In the genomic region with DNA sequence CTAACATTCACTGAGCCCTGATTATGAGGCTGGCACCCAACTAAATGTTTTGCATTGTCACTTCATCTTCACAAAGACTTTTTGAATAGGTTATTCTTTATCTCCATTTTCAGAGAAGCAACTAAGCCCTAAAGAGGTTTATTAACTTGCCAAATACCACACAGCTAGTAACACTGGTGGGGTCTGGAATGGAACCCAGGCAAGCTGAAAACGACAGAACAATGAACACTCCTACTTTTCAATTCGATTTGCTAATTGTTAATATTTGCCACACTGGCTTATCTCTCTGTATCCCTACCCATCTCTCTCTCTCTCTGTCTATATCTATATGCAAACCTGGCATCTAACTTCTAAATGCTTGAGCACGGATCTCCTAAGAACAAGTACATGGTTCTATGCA, we compare ENCODE assay signal across 23 cellular contexts. TPM values are rescaled to one million over a fixed set of nuclear protein-coding genes. Genes with fewer than 3 reads are reported as not detected.
DNase-seq lines count a peak whose midpoint lies in the region; ATAC-seq and TF ChIP-seq lines count a peak whose summit lies in the region.
"Had no signal": no experiment of that assay in that cellular context is flagged by ENCODE, and none has a peak within 500 bp of the region (broad histone marks: within the 10 kb centered on the region; RNA-seq: fewer than 3 reads in every experiment).

No MANE protein-coding gene starts in this region.

- H3K9ac ChIP-seq in Loucy (ENCODE audit: low read depth, low read length, poor library complexity, severe bottlenecking), result no peak overlapping the region
- H3K9ac ChIP-seq: GM23248, neural progenitor cell had no signal

- no peaks in the 10 kb centered on the region for H3K9me3 Mint-ChIP-seq in T-helper 1 cell treated with Interleukin-12 subunit alpha and Interleukin-12 subunit beta and Interleukin-4 antibody, amounts not matched to agents 30 μg/mL and 1 μg/mL, for 36 hours
- H3K9me3 Mint-ChIP-seq in CD4-positive, alpha-beta T cell, result no peaks in the 10 kb centered on the region
- no peaks in the 10 kb centered on the region for H3K9me3 Mint-ChIP-seq in activated naive CD8-positive, alpha-beta T cell treated with anti-CD3 and anti-CD28 coated beads, Interleukin-2, amount 10 ng/mL, durations not matched to agents 7 days and 5 days
- H3K9me3 Mint-ChIP-seq: dendritic cell treated with granulocyte-macrophage colony-stimulating factor and Interleukin-4, amounts not matched to agents 40 ng/mL and 50 ng/mL, for 4 days had no signal

- peak overlapping the region; percentile 88 for H3K4me3 ChIP-seq in Loucy (ENCODE audit: low read length, poor library complexity, severe bottlenecking)
- H3K4me3 ChIP-seq: cardiac muscle cell, GM23248, hepatocyte, neural progenitor cell, prostate gland, stomach had no signal

- TF ChIP-seq CTCF in CD4-positive, alpha-beta T cell (IDR thresholded peaks at IDR 0.05), result no peak
- no peak for TF ChIP-seq CTCF in Loucy (conservative IDR thresholded peaks at IDR 0.05; ENCODE audit: low read length)
- no peak for TF ChIP-seq CTCF in GM20000 (IDR thresholded peaks at IDR 0.05; ENCODE audit: extremely low read depth, missing control alignments)

- no peaks in the 10 kb centered on the region for H3K27me3 Mint-ChIP-seq in T-helper 1 cell treated with Interleukin-12 subunit alpha and Interleukin-12 subunit beta and Interleukin-4 antibody, amounts not matched to agents 30 μg/mL and 1 μg/mL, for 36 hours (ENCODE audit: low read depth)
- no peaks in the 10 kb centered on the region for H3K27me3 Mint-ChIP-seq in CD4-positive, alpha-beta T cell
- H3K27me3 Mint-ChIP-seq in activated naive CD8-positive, alpha-beta T cell treated with anti-CD3 and anti-CD28 coated beads, Interleukin-2, amount 10 ng/mL, durations not matched to agents 7 days and 5 days, result no peaks in the 10 kb centered on the region

- H3K4me1 Mint-ChIP-seq in T-helper 1 cell treated with Interleukin-12 subunit alpha and Interleukin-12 subunit beta and Interleukin-4 antibody, amounts not matched to agents 30 μg/mL and 1 μg/mL, for 36 hours (ENCODE audit: low read depth), result peaks cover 60% of the 10 kb centered on the region
- H3K4me1 Mint-ChIP-seq in CD4-positive, alpha-beta T cell (ENCODE audit: low read depth), result peaks cover 85% of the 10 kb centered on the region
- H3K4me1 Mint-ChIP-seq in activated naive CD8-positive, alpha-beta T cell treated with anti-CD3 and anti-CD28 coated beads, Interleukin-2, amount 10 ng/mL, durations not matched to agents 7 days and 5 days, result peaks cover 59% of the 10 kb centered on the region

- peak overlapping the region; percentile 31 for H3K4me3 Mint-ChIP-seq in T-helper 1 cell treated with Interleukin-12 subunit alpha and Interleukin-12 subunit beta and Interleukin-4 antibody, amounts not matched to agents 30 μg/mL and 1 μg/mL, for 36 hours
- no peak overlapping the region for H3K4me3 Mint-ChIP-seq in CD4-positive, alpha-beta T cell
- peak overlapping the region; percentile 58 for H3K4me3 Mint-ChIP-seq in activated naive CD8-positive, alpha-beta T cell treated with anti-CD3 and anti-CD28 coated beads, Interleukin-2, amount 10 ng/mL, durations not matched to agents 7 days and 5 days
- H3K4me3 Mint-ChIP-seq: dendritic cell treated with granulocyte-macrophage colony-stimulating factor and Interleukin-4, amounts not matched to agents 40 ng/mL and 50 ng/mL, for 4 days; neural progenitor cell had no signal

- intact Hi-C loops in CD4-positive, alpha-beta T cell (cut with DNase I, micrococcal nuclease), result loop anchor here in 1 of 2 experiments (10.0 kb wide), 1 partner anchor 168 kb away; the partner anchor contains the start of genes ATP5PF and GABPA

- peaks cover 89% of the 10 kb centered on the region for H3K79me2 ChIP-seq in Loucy (ENCODE audit: insufficient read depth, low read length)
- H3K79me2 ChIP-seq: hepatocyte had no signal

- no peaks in the 10 kb centered on the region for H3F3A ChIP-seq in Loucy (ENCODE audit: low read depth)

- H3K9me3 ChIP-seq in CD4-positive, alpha-beta T cell (ENCODE audit: control insufficient read depth, low read length), result no peaks in the 10 kb centered on the region
- no peaks in the 10 kb centered on the region for H3K9me3 ChIP-seq in Loucy (ENCODE audit: insufficient read depth, low read depth, low read length)
- H3K9me3 ChIP-seq: Caco-2, prostate gland, stomach had no signal

- no peak overlapping the region for H2AFZ ChIP-seq in Loucy (ENCODE audit: low read length)
- H2AFZ ChIP-seq: GM23248, hepatocyte, neural progenitor cell had no signal

- peaks cover 49% of the 10 kb centered on the region for H3K4me1 ChIP-seq in Loucy (ENCODE audit: insufficient read depth, low read length, poor library complexity, severe bottlenecking)
- H3K4me1 ChIP-seq: Caco-2, prostate gland had no signal

- H3K36me3 ChIP-seq in Loucy (ENCODE audit: insufficient read depth, low read length), result peaks cover 14% of the 10 kb centered on the region; the same call in 1 of the 2 replicates
- H3K36me3 ChIP-seq: cardiac muscle cell, neural progenitor cell, prostate gland had no signal

- H3K27ac Mint-ChIP-seq in T-helper 1 cell treated with Interleukin-12 subunit alpha and Interleukin-12 subunit beta and Interleukin-4 antibody, amounts not matched to agents 30 μg/mL and 1 μg/mL, for 36 hours, result peak overlapping the region; percentile 82
- peak overlapping the region; percentile 84 for H3K27ac Mint-ChIP-seq in CD4-positive, alpha-beta T cell
- H3K27ac Mint-ChIP-seq in activated naive CD8-positive, alpha-beta T cell treated with anti-CD3 and anti-CD28 coated beads, Interleukin-2, amount 10 ng/mL, durations not matched to agents 7 days and 5 days, result peak overlapping the region; percentile 84
- H3K27ac Mint-ChIP-seq: dendritic cell treated with granulocyte-macrophage colony-stimulating factor and Interleukin-4, amounts not matched to agents 40 ng/mL and 50 ng/mL, for 4 days; neural progenitor cell had no signal

- peaks cover 41% of the 10 kb centered on the region for H3K36me3 Mint-ChIP-seq in T-helper 1 cell treated with Interleukin-12 subunit alpha and Interleukin-12 subunit beta and Interleukin-4 antibody, amounts not matched to agents 30 μg/mL and 1 μg/mL, for 36 hours (ENCODE audit: low read depth)
- H3K36me3 Mint-ChIP-seq in CD4-positive, alpha-beta T cell (ENCODE audit: low read depth), result peaks cover 3% of the 10 kb centered on the region
- H3K36me3 Mint-ChIP-seq in activated naive CD8-positive, alpha-beta T cell treated with anti-CD3 and anti-CD28 coated beads, Interleukin-2, amount 10 ng/mL, durations not matched to agents 7 days and 5 days, result peaks cover 35% of the 10 kb centered on the region

- peak overlapping the region; percentile 75 for H3K4me2 ChIP-seq in Loucy (ENCODE audit: low read depth, low read length, poor library complexity, severe bottlenecking)
- H3K4me2 ChIP-seq: hepatocyte, neural progenitor cell had no signal

- no peak for ATAC-seq in CD4-positive, alpha-beta T cell (ENCODE audit: poor library complexity)
- no peak for ATAC-seq in activated naive CD8-positive, alpha-beta T cell treated with anti-CD3 and anti-CD28 coated beads, Interleukin-2, amount 10 ng/mL, durations not matched to agents 7 days and 5 days (ENCODE audit: low read depth)

- CTCF ChIA-PET in CD4-positive, alpha-beta T cell (lab: Charles Lee), result interaction anchor here (1.3 kb wide), 1 partner anchor 12 kb away, joined by 3 read pairs; no protein-coding TSS in a partner anchor

- peaks cover 59% of the 10 kb centered on the region for H4K20me1 ChIP-seq in Loucy (ENCODE audit: insufficient read depth, low read length, poor library complexity, severe bottlenecking)

- POLR2A ChIA-PET in CD4-positive, alpha-beta T cell (lab: Charles Lee), result interaction anchor here (1.2 kb wide), 1 partner anchor 40 kb away, joined by 3 read pairs; the partner anchor contains the start of gene MRPL39
- POLR2A ChIA-PET in activated naive CD8-positive, alpha-beta T cell treated with anti-CD3 and anti-CD28 coated beads, Interleukin-2, amount 10 ng/mL, durations not matched to agents 7 days and 5 days (lab: Charles Lee), result no interaction called here

- no peak overlapping the region for H3K27ac ChIP-seq in CD4-positive, alpha-beta T cell (ENCODE audit: low read depth, low read length)
- H3K27ac ChIP-seq: 22Rv1, cardiac muscle cell, GM23248, hepatocyte, neural progenitor cell, prostate gland, stomach had no signal

- H3K9me2 ChIP-seq in Loucy (replicated peaks; ENCODE audit: low read depth, low read length), result no peaks in the 10 kb centered on the region

- DNase-seq in T-helper 1 cell, result no peak
- DNase-seq in CD4-positive, alpha-beta T cell, result no peak
- no peak for DNase-seq in activated naive CD8-positive, alpha-beta T cell treated with anti-CD3 and anti-CD28 coated beads, Interleukin-2, amount 10 ng/mL, durations not matched to agents 7 days and 5 days
- no peak for DNase-seq in GM20000 (ENCODE audit: low spot score)
- DNase-seq in SKM-1 (lab: John Stamatoyannopoulos, UW; ENCODE audit: unreplicated experiment), result no peak
- DNase-seq in D341Med (ENCODE audit: low spot score), result no peak
- DNase-seq: AML-193; Caco-2; GM23248; NCI-H1105 treated with DMSO at 0.1 percent for 48 hours; NCI-H2107; NCI-H510A; stimulated activated CD4-positive, alpha-beta T cell treated with anti-CD3 and anti-CD28 coated beads, Interleukin-2, amount 100 ng/mL, for 24 hours; stomach; trophoblast cell had no signal

- no peaks in the 10 kb centered on the region for H3K27me3 ChIP-seq in CD4-positive, alpha-beta T cell (ENCODE audit: control insufficient read depth, insufficient read depth, low read length)
- H3K27me3 ChIP-seq in Loucy (ENCODE audit: insufficient read depth, low read length, poor library complexity, severe bottlenecking), result no peaks in the 10 kb centered on the region
- H3K27me3 ChIP-seq: hepatocyte, stomach had no signal

RNA-seq across cellular contexts. Expression of gene MRPL39, which starts 40.6 kb away (rescaled TPM):
- total RNA-seq in CD4-positive, alpha-beta T cell, result 10 to 100 TPM; 10.7 to 15.2 TPM
- 10 to 100 TPM; 34.1 to 34.2 TPM for total RNA-seq in activated naive CD8-positive, alpha-beta T cell treated with anti-CD3 and anti-CD28 coated beads, Interleukin-2, amount 10 ng/mL, durations not matched to agents 7 days and 5 days
